13 cellular contexts compared by ENCODE assay signal in genomic region chr2:45154606-45155155, GRCh38.
DNase-seq lines count a peak whose midpoint lies in the region; ATAC-seq and TF ChIP-seq lines count a peak whose summit lies in the region.
"Had no signal": no experiment of that assay in that cellular context is flagged by ENCODE, and none has a peak within 500 bp of the region (broad histone marks: within the 10 kb centered on the region; RNA-seq: fewer than 3 reads in every experiment).

No MANE protein-coding gene starts in this region.

- H3K27ac Mint-ChIP-seq in activated naive CD4-positive, alpha-beta T cell treated with anti-CD3 and anti-CD28 coated beads, Interleukin-2, amount 50 U/mL, for 24 hours = peak overlapping the region; percentile 42
- H3K27ac Mint-ChIP-seq in activated naive CD4-positive, alpha-beta T cell treated with anti-CD3 and anti-CD28 coated beads for 36 hours = no peak overlapping the region
- H3K27ac Mint-ChIP-seq: CD4-positive, alpha-beta memory T cell had no signal

- POLR2A ChIA-PET in HEK293 (lab: Yijun Ruan, JAX) = no interaction called here

- no peak for DNase-seq in activated naive CD4-positive, alpha-beta T cell treated with anti-CD3 and anti-CD28 coated beads for 36 hours
- DNase-seq in WERI-Rb-1 (peak; percentile 37), activated gamma-delta T cell (lab: John Stamatoyannopoulos, UW) (no peak)
- DNase-seq: ACHN; CD4-positive, alpha-beta memory T cell; DMS79 treated with DMSO at 0.1 percent for 48 hours; GF-D8; GM23248 had no signal

- H3K4me3 ChIP-seq in HEK293 (ENCODE audit: low read depth, low read length) (no peak overlapping the region), WERI-Rb-1 (ENCODE audit: low read depth, low read length) (no peak overlapping the region)
- H3K4me3 ChIP-seq: GM23248, HAP-1 had no signal

- H3K9me3 ChIP-seq in HEK293 (ENCODE audit: control insufficient read depth, insufficient read depth, low read depth, low read length) (no peaks in the 10 kb centered on the region), WERI-Rb-1 (ENCODE audit: severe bottlenecking) (no peaks in the 10 kb centered on the region)

- no peaks in the 10 kb centered on the region for H3K4me1 ChIP-seq in HEK293 (ENCODE audit: control insufficient read depth, insufficient read depth, low read length)

- intact Hi-C loops in activated naive CD4-positive, alpha-beta T cell treated with anti-CD3 and anti-CD28 coated beads for 36 hours (cut with micrococcal nuclease) = no loop called here

- H3K27ac ChIP-seq in HEK293 (ENCODE audit: extremely low read depth, low read depth, low read length) = no peak overlapping the region
- no peak overlapping the region for H3K27ac ChIP-seq in WERI-Rb-1
- H3K27ac ChIP-seq: C4-2B, GM23248 had no signal

- peaks cover 5% of the 10 kb centered on the region for H3K27me3 Mint-ChIP-seq in activated naive CD4-positive, alpha-beta T cell treated with anti-CD3 and anti-CD28 coated beads, Interleukin-2, amount 50 U/mL, for 24 hours
- peaks cover 12% of the 10 kb centered on the region for H3K27me3 Mint-ChIP-seq in activated naive CD4-positive, alpha-beta T cell treated with anti-CD3 and anti-CD28 coated beads for 36 hours (ENCODE audit: low read depth)

- H3K36me3 ChIP-seq in HEK293 (ENCODE audit: control insufficient read depth in 2 of 2, insufficient read depth in 1 of 2, low read length in 2 of 2) (no peaks in the 10 kb centered on the region), WERI-Rb-1 (no peaks in the 10 kb centered on the region)
- H3K36me3 ChIP-seq: HAP-1 had no signal

- H3K4me3 Mint-ChIP-seq in activated naive CD4-positive, alpha-beta T cell treated with anti-CD3 and anti-CD28 coated beads, Interleukin-2, amount 50 U/mL, for 24 hours = no peak overlapping the region
- no peak overlapping the region for H3K4me3 Mint-ChIP-seq in activated naive CD4-positive, alpha-beta T cell treated with anti-CD3 and anti-CD28 coated beads for 36 hours
- H3K4me3 Mint-ChIP-seq: CD4-positive, alpha-beta memory T cell had no signal

- H3K9me3 Mint-ChIP-seq in activated naive CD4-positive, alpha-beta T cell treated with anti-CD3 and anti-CD28 coated beads, Interleukin-2, amount 50 U/mL, for 24 hours = no peaks in the 10 kb centered on the region
- H3K9me3 Mint-ChIP-seq in activated naive CD4-positive, alpha-beta T cell treated with anti-CD3 and anti-CD28 coated beads for 36 hours = no peaks in the 10 kb centered on the region
- H3K9me3 Mint-ChIP-seq: CD4-positive, alpha-beta memory T cell had no signal

- TF ChIP-seq CTCF in HEK293 (tag by site-specific recombination; IDR thresholded peaks at IDR 0.05) = no peak
- no peak for TF ChIP-seq CTCF in WERI-Rb-1 (IDR thresholded peaks at IDR 0.05; ENCODE audit: low read depth, low read length)

- H3K27me3 ChIP-seq in WERI-Rb-1 (ENCODE audit: insufficient read depth, low read depth, severe bottlenecking) = no peaks in the 10 kb centered on the region

- H3K4me1 Mint-ChIP-seq in activated naive CD4-positive, alpha-beta T cell treated with anti-CD3 and anti-CD28 coated beads, Interleukin-2, amount 50 U/mL, for 24 hours = no peaks in the 10 kb centered on the region
- no peaks in the 10 kb centered on the region for H3K4me1 Mint-ChIP-seq in activated naive CD4-positive, alpha-beta T cell treated with anti-CD3 and anti-CD28 coated beads for 36 hours (ENCODE audit: low read depth)
- H3K4me1 Mint-ChIP-seq: CD4-positive, alpha-beta memory T cell had no signal

- CTCF ChIA-PET in activated naive CD4-positive, alpha-beta T cell treated with anti-CD3 and anti-CD28 coated beads for 36 hours (lab: Charles Lee) = no interaction called here
- CTCF ChIA-PET in HEK293 (lab: Yijun Ruan, JAX) = interaction anchor here (0.7 kb wide), 1 partner anchor 936 kb away, joined by 3 read pairs; no protein-coding TSS in a partner anchor

- H3K36me3 Mint-ChIP-seq in activated naive CD4-positive, alpha-beta T cell treated with anti-CD3 and anti-CD28 coated beads, Interleukin-2, amount 50 U/mL, for 24 hours = no peaks in the 10 kb centered on the region
- H3K36me3 Mint-ChIP-seq in activated naive CD4-positive, alpha-beta T cell treated with anti-CD3 and anti-CD28 coated beads for 36 hours (ENCODE audit: low read depth) = no peaks in the 10 kb centered on the region
- H3K36me3 Mint-ChIP-seq: CD4-positive, alpha-beta memory T cell had no signal

- ATAC-seq in GM21737 (IDR thresholded peaks at IDR 0.05; ENCODE audit: unreplicated experiment) = no peak

TF ChIP-seq in HEK293, 187 proteins besides CTCF, POLR2A, EP300 and RAD21:
- TF ChIP-seq PRDM1 (tag by site-specific recombination; IDR thresholded peaks at IDR 0.05) (peak; percentile 99), ZNF366 (tag by site-specific recombination; conservative IDR thresholded peaks at IDR 0.05) (peak; percentile 87), ZNF596 (tag by site-specific recombination; IDR thresholded peaks at IDR 0.05) (peak; percentile 14; the same call in 1 of the 2 replicates), ZNF341 (tag by site-specific recombination; IDR thresholded peaks at IDR 0.05; ENCODE audit: low read depth) (no peak)
TF ChIP-seq in HEK293: peak in this region for 3.
